ENCODE assay signal across 8 cellular contexts in genomic region chr1:108644984-108645383, GRCh38. TPM values are rescaled to one million over a fixed set of nuclear protein-coding genes. Genes with fewer than 3 reads are reported as not detected.
DNase-seq lines count a peak whose midpoint lies in the region; ATAC-seq and TF ChIP-seq lines count a peak whose summit lies in the region.

No MANE protein-coding gene starts in this region.

- H3K79me2 ChIP-seq in hepatocyte: no peaks in the 10 kb centered on the region

- H3K36me3 Mint-ChIP-seq in T-helper 1 cell treated with Interleukin-12 subunit alpha and Interleukin-12 subunit beta and Interleukin-4 antibody, amounts not matched to agents 30 μg/mL and 1 μg/mL, for 36 hours (ENCODE audit: low read depth): peaks cover 31% of the 10 kb centered on the region

- H4K20me1 ChIP-seq in BLaER1 treated with 17β-estradiol and CSF1 and Interleukin-3, amounts not matched to agents 10 nM and 100 nM: no peaks in the 10 kb centered on the region
- no peaks in the 10 kb centered on the region for H4K20me1 ChIP-seq in hepatocyte (ENCODE audit: insufficient read depth, poor library complexity, severe bottlenecking)

- no peaks in the 10 kb centered on the region for H3K27me3 Mint-ChIP-seq in T-helper 1 cell treated with Interleukin-12 subunit alpha and Interleukin-12 subunit beta and Interleukin-4 antibody, amounts not matched to agents 30 μg/mL and 1 μg/mL, for 36 hours (ENCODE audit: low read depth)

- H2AFZ ChIP-seq in hepatocyte: no peak overlapping the region

- H3K4me1 ChIP-seq in BLaER1 treated with 17β-estradiol and CSF1 and Interleukin-3, amounts not matched to agents 10 nM and 100 nM: peaks cover 14 to 63% (median 53%) of the 10 kb centered on the region in 10 experiments
- H3K4me1 ChIP-seq in muscle layer of duodenum (ENCODE audit: control insufficient read depth in 1 of 2, insufficient read depth in 2 of 2, low read length in 2 of 2) (peaks cover 0 to 10% of the 10 kb centered on the region in 2 donors), hepatocyte (ENCODE audit: insufficient read depth) (no peaks in the 10 kb centered on the region)

- H3K4me3 ChIP-seq in BLaER1 treated with 17β-estradiol and CSF1 and Interleukin-3, amounts not matched to agents 10 nM and 100 nM: 0 out of 20 replicates have a peak overlapping the region, but pooled peaks of 1 of the 10 experiments have one; percentile 41
- no peak overlapping the region for H3K4me3 ChIP-seq in muscle layer of duodenum (ENCODE audit: low read depth in 1 of 2, low read length in 2 of 2)
- no peak overlapping the region for H3K4me3 ChIP-seq in hepatocyte

- H3K9ac ChIP-seq in BLaER1 treated with 17β-estradiol and CSF1 and Interleukin-3, amounts not matched to agents 10 nM and 100 nM: peak overlapping the region in 9 of 11 experiments; percentile 6 to 86 (median 76); a peak in 10 of 22 replicates

- peak overlapping the region; percentile 97 for H3K27ac Mint-ChIP-seq in T-helper 1 cell treated with Interleukin-12 subunit alpha and Interleukin-12 subunit beta and Interleukin-4 antibody, amounts not matched to agents 30 μg/mL and 1 μg/mL, for 36 hours

- WGBS in hepatocyte (ENCODE audit: low lambda C conversion rate, missing lambda C conversion rate): 81% methylated on average over 7 of the region's 7 CpGs

- peaks cover 5 to 49% (median 23%) of the 10 kb centered on the region in 11 experiments; a peak in 19 of 22 replicates for H3K9me3 ChIP-seq in BLaER1 treated with 17β-estradiol and CSF1 and Interleukin-3, amounts not matched to agents 10 nM and 100 nM (replicated peaks in 1 of 11)
- no peaks in the 10 kb centered on the region for H3K9me3 ChIP-seq in muscle layer of duodenum (ENCODE audit: control insufficient read depth in 1 of 2, low read length in 2 of 2)
- no peaks in the 10 kb centered on the region for H3K9me3 ChIP-seq in hepatocyte (ENCODE audit: low read depth)

- H3K9me3 Mint-ChIP-seq in T-helper 1 cell treated with Interleukin-12 subunit alpha and Interleukin-12 subunit beta and Interleukin-4 antibody, amounts not matched to agents 30 μg/mL and 1 μg/mL, for 36 hours: peaks cover 11% of the 10 kb centered on the region

- ATAC-seq in HG02981 (IDR thresholded peaks at IDR 0.05; ENCODE audit: unreplicated experiment): no peak

- H3K36me3 ChIP-seq in BLaER1 treated with 17β-estradiol and CSF1 and Interleukin-3, amounts not matched to agents 10 nM and 100 nM: peaks cover 3 to 31% (median 24%) of the 10 kb centered on the region in 11 experiments; a peak in 17 of 22 replicates
- H3K36me3 ChIP-seq in muscle layer of duodenum (ENCODE audit: control insufficient read depth in 1 of 2, insufficient read depth in 2 of 2, low read length in 2 of 2) (no peaks in the 10 kb centered on the region), hepatocyte (replicated peaks; ENCODE audit: insufficient read depth, low read depth) (no peaks in the 10 kb centered on the region)

- no peaks in the 10 kb centered on the region for H3K9me2 ChIP-seq in hepatocyte (replicated peaks; ENCODE audit: insufficient read depth)

- no peak for TF ChIP-seq POLR2A in erythroblast (IDR thresholded peaks at IDR 0.05; ENCODE audit: low read length)

- peaks cover 55% of the 10 kb centered on the region for H3K4me1 Mint-ChIP-seq in T-helper 1 cell treated with Interleukin-12 subunit alpha and Interleukin-12 subunit beta and Interleukin-4 antibody, amounts not matched to agents 30 μg/mL and 1 μg/mL, for 36 hours (ENCODE audit: low read depth)

- peak; percentile 21 for DNase-seq in activated gamma-delta T cell treated with anti-CD3 and anti-CD28 coated beads, Interleukin-2, amount 50 U/mL, for 16 hours (ENCODE audit: low read depth)
- no peak for DNase-seq in NCI-H1930 (lab: John Stamatoyannopoulos, UW)
- DNase-seq in erythroblast (lab: John Stamatoyannopoulos, UW): no peak
- DNase-seq in hepatocyte (ENCODE audit: low spot score): no peak

- H3K4me2 ChIP-seq in BLaER1 treated with 17β-estradiol and CSF1 and Interleukin-3, amounts not matched to agents 10 nM and 100 nM: peak overlapping the region in 10 of 11 experiments; percentile 24 to 92 (median 76); a peak in 19 of 22 replicates
- no peak overlapping the region for H3K4me2 ChIP-seq in hepatocyte

- no peaks in the 10 kb centered on the region for H3K27me3 ChIP-seq in BLaER1 treated with 17β-estradiol and CSF1 and Interleukin-3, amounts not matched to agents 10 nM and 100 nM
- H3K27me3 ChIP-seq in muscle layer of duodenum (ENCODE audit: low read depth, low read length) (no peaks in the 10 kb centered on the region), hepatocyte (no peaks in the 10 kb centered on the region)

- TF ChIP-seq CTCF in hepatocyte (IDR thresholded peaks at IDR 0.05; ENCODE audit: poor library complexity): no peak

- H3K27ac ChIP-seq in BLaER1 treated with 17β-estradiol and CSF1 and Interleukin-3, amounts not matched to agents 10 nM and 100 nM: peak overlapping the region in 10 of 11 experiments; percentile 85 to 99 (median 94); a peak in 18 of 22 replicates
- peak overlapping the region; percentile 31 for H3K27ac ChIP-seq in muscle layer of duodenum (ENCODE audit: low read length)
- no peak overlapping the region for H3K27ac ChIP-seq in hepatocyte

- peak overlapping the region; percentile 76 for H3K4me3 Mint-ChIP-seq in T-helper 1 cell treated with Interleukin-12 subunit alpha and Interleukin-12 subunit beta and Interleukin-4 antibody, amounts not matched to agents 30 μg/mL and 1 μg/mL, for 36 hours

RNA-seq across cellular contexts. Expression of gene HENMT1, which starts 15.9 kb away (rescaled TPM):
- total RNA-seq in hepatocyte: 4.4 and 4.7 TPM in 2 replicates
- polyA plus RNA-seq in hepatocyte: 3.0 and 3.8 TPM in 2 replicates

RNA-seq across cellular contexts. Expression of gene PRPF38B, which starts 47.1 kb away (rescaled TPM):
- 26.1 and 27.9 TPM in 2 replicates for total RNA-seq in hepatocyte
- 30.1 and 41.4 TPM in 2 replicates for polyA plus RNA-seq in hepatocyte
